ENCODE assay signal across 8 cellular contexts in the genomic region with DNA sequence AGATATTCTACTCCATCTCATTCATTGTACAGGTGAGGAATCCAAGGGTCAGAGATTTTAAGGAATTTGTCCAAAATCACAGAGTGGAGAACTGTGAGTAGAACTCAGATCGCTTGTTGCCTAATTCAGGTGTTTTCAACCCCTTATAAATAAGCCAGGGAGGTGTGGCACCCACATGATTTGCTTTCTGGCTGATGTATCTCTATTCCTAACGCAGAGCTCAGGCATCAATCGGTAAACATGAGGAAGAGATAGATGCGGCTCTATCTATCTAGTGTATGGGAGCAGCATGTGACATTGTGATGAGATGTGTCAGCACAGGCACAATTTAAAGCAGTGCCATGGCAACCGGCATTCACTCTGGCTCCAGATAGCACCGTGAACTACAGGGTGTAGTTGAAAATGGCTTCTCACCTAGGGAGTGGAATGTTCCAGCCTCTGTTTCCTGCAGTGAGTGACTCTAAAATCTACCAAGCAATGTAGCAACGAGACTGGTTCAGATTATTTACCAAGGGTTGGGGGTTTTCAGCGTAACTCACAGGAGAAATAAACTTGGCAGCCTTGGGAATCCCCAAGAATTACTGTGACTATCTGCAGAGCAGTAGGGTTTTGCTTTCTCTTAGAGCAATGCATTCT. TPM values are rescaled to one million over a fixed set of nuclear protein-coding genes. Genes with fewer than 3 reads are reported as not detected.
DNase-seq lines count a peak whose midpoint lies in the region; ATAC-seq and TF ChIP-seq lines count a peak whose summit lies in the region.

No MANE protein-coding gene starts in this region.

- peak overlapping the region; percentile 65 for H3K27ac Mint-ChIP-seq in activated CD8-positive, alpha-beta T cell treated with anti-CD3 and anti-CD28 coated beads, Interleukin-2, amount 10 ng/mL, durations not matched to agents 7 days and 5 days

- no peaks in the 10 kb centered on the region for H3K36me3 Mint-ChIP-seq in activated CD8-positive, alpha-beta T cell treated with anti-CD3 and anti-CD28 coated beads, Interleukin-2, amount 10 ng/mL, durations not matched to agents 7 days and 5 days (ENCODE audit: low read depth)

- ATAC-seq in activated CD8-positive, alpha-beta T cell treated with anti-CD3 and anti-CD28 coated beads, Interleukin-2, amount 10 ng/mL, durations not matched to agents 7 days and 5 days: peak; percentile 86

- DNase-seq in NCI-H1092 treated with DMSO at 0.1 percent for 48 hours (lab: John Stamatoyannopoulos, UW) (peak; percentile 6), NCI-H1092 (lab: John Stamatoyannopoulos, UW) (no peak), HCEC 1CT (peak; percentile 41), NCI-H146 (lab: John Stamatoyannopoulos, UW) (peak; percentile 77), foreskin fibroblast (peak in 1 of 2 donors; percentile 75), ureter (ENCODE audit: low spot score) (no peak)
- peak; percentile 38 for DNase-seq in activated CD8-positive, alpha-beta T cell treated with anti-CD3 and anti-CD28 coated beads, Interleukin-2, amount 10 ng/mL, durations not matched to agents 7 days and 5 days
- peak in 2 of 3 experiments; percentile 35 to 41 for DNase-seq in stimulated activated CD4-positive, alpha-beta T cell treated with anti-CD3 and anti-CD28 coated beads, TNF-alpha, amount 100 ng/mL, for 24 hours (ENCODE audit: low read depth in 3 of 3)

- H3K9me3 Mint-ChIP-seq in activated CD8-positive, alpha-beta T cell treated with anti-CD3 and anti-CD28 coated beads, Interleukin-2, amount 10 ng/mL, durations not matched to agents 7 days and 5 days (ENCODE audit: insufficient read depth): no peaks in the 10 kb centered on the region

- H3K4me1 Mint-ChIP-seq in activated CD8-positive, alpha-beta T cell treated with anti-CD3 and anti-CD28 coated beads, Interleukin-2, amount 10 ng/mL, durations not matched to agents 7 days and 5 days (ENCODE audit: low read depth): peaks cover 6% of the 10 kb centered on the region

- H3K27me3 Mint-ChIP-seq in activated CD8-positive, alpha-beta T cell treated with anti-CD3 and anti-CD28 coated beads, Interleukin-2, amount 10 ng/mL, durations not matched to agents 7 days and 5 days (ENCODE audit: low read depth): no peaks in the 10 kb centered on the region

- H3K4me3 Mint-ChIP-seq in activated CD8-positive, alpha-beta T cell treated with anti-CD3 and anti-CD28 coated beads, Interleukin-2, amount 10 ng/mL, durations not matched to agents 7 days and 5 days: peak overlapping the region; percentile 54

- peak overlapping the region; percentile 24 to 34 for H3K4me3 ChIP-seq in foreskin fibroblast (ENCODE audit: low read depth in 1 of 2, low read length in 2 of 2)

- CTCF ChIA-PET in activated CD8-positive, alpha-beta T cell treated with anti-CD3 and anti-CD28 coated beads, Interleukin-2, amount 10 ng/mL, durations not matched to agents 7 days and 5 days (lab: Charles Lee): interaction anchor here (0.9 to 1.6 kb wide), 2 partner anchors 53 to 58 kb away, joined by 4 to 10 read pairs; a partner anchor contains a TSS

- POLR2A ChIA-PET in activated CD8-positive, alpha-beta T cell treated with anti-CD3 and anti-CD28 coated beads, Interleukin-2, amount 10 ng/mL, durations not matched to agents 7 days and 5 days (lab: Charles Lee): interaction anchor here (1.4 to 1.9 kb wide), 2 partner anchors 53 to 54 kb away, joined by 3 to 8 read pairs; a partner anchor contains a TSS

- TF ChIP-seq CTCF in foreskin fibroblast (IDR thresholded peaks at IDR 0.05; ENCODE audit: low read depth, low read length): no peak

RNA-seq across cellular contexts. Expression of a gene that starts 53.4 kb away (rescaled TPM):
- 100 to 1,000 TPM; 352 to 377 TPM for total RNA-seq in activated CD8-positive, alpha-beta T cell treated with anti-CD3 and anti-CD28 coated beads, Interleukin-2, amount 10 ng/mL, durations not matched to agents 7 days and 5 days
- 138 TPM for total RNA-seq in ureter

Comparison
In these comparisons a context has a peak if more than half of its experiments do, and no peak if none do; other contexts are left out.
1. DNase-seq: peak in NCI-H1092 treated with DMSO at 0.1 percent for 48 hours (single experiment), HCEC 1CT (single experiment), NCI-H146 (single experiment), activated CD8-positive, alpha-beta T cell treated with anti-CD3 and anti-CD28 coated beads, Interleukin-2, amount 10 ng/mL, durations not matched to agents 7 days and 5 days (single experiment) and stimulated activated CD4-positive, alpha-beta T cell treated with anti-CD3 and anti-CD28 coated beads, TNF-alpha, amount 100 ng/mL, for 24 hours (2 of 3); none in NCI-H1092 (single experiment) and ureter (single experiment).